Comparison of ENCODE assay signal across 19 cellular contexts in genomic region chr3:55452886-55453285, GRCh38. TPM values are rescaled to one million over a fixed set of nuclear protein-coding genes. Genes with fewer than 3 reads are reported as not detected.
DNase-seq lines count a peak whose midpoint lies in the region; ATAC-seq, FAIRE-seq and TF ChIP-seq lines count a peak whose summit lies in the region.
"Had no signal": no experiment of that assay in that cellular context is flagged by ENCODE, and none has a peak within 500 bp of the region (broad histone marks: within the 10 kb centered on the region; RNA-seq: fewer than 3 reads in every experiment).

No MANE protein-coding gene starts in this region.

- H3K9me3 ChIP-seq in right atrium auricular region (no peaks in the 10 kb centered on the region), right cardiac atrium (ENCODE audit: control insufficient read depth, low read length) (no peaks in the 10 kb centered on the region), H1 (ENCODE audit: insufficient read depth in 2 of 2, low read depth in 1 of 2, low read length in 1 of 2) (no peaks in the 10 kb centered on the region), trophoblast cell (ENCODE audit: insufficient read depth, low read depth, low read length) (no peaks in the 10 kb centered on the region)
- H3K9me3 ChIP-seq: HAP-1 had no signal

- TF ChIP-seq CTCF in right atrium auricular region (IDR thresholded peaks at IDR 0.05), result no peak
- no peak for TF ChIP-seq CTCF in H1 (IDR thresholded peaks at IDR 0.05; ENCODE audit: control extremely low read depth in 1 of 3, insufficient read depth in 1 of 3, low read depth in 1 of 3, low read length in 3 of 3)

- no peak overlapping the region for H3K14ac ChIP-seq in H1 (ENCODE audit: insufficient read length)
- H3K14ac ChIP-seq in trophoblast cell (ENCODE audit: low read length), result no peak overlapping the region

- no peak overlapping the region for H3K27ac ChIP-seq in right atrium auricular region
- no peak overlapping the region for H3K27ac ChIP-seq in right cardiac atrium (ENCODE audit: low read length)
- no peak overlapping the region for H3K27ac ChIP-seq in H1 (ENCODE audit: low read depth, low read length)
- no peak overlapping the region for H3K27ac ChIP-seq in trophoblast cell (ENCODE audit: low read depth, low read length)

- no peaks in the 10 kb centered on the region for H4K20me1 ChIP-seq in H1 (replicated peaks in 1 of 2; ENCODE audit: control insufficient read depth in 1 of 2, insufficient read depth in 2 of 2, low read length in 2 of 2)

- no peak overlapping the region for H4K91ac ChIP-seq in H1 (replicated peaks; ENCODE audit: insufficient read length, low read length)
- no peak overlapping the region for H4K91ac ChIP-seq in trophoblast cell (ENCODE audit: low read depth, low read length)

- H3K36me3 ChIP-seq in right atrium auricular region (no peaks in the 10 kb centered on the region), H1 (ENCODE audit: control insufficient read depth in 2 of 4, insufficient read depth in 4 of 4, low read length in 3 of 4) (no peaks in the 10 kb centered on the region), trophoblast cell (ENCODE audit: control insufficient read depth in 1 of 2, insufficient read depth in 2 of 2, low read length in 2 of 2) (no peaks in the 10 kb centered on the region)
- H3K36me3 ChIP-seq: HAP-1 had no signal

- no peak overlapping the region for H2BK5ac ChIP-seq in H1 (ENCODE audit: low read depth, low read length)
- no peak overlapping the region for H2BK5ac ChIP-seq in trophoblast cell (ENCODE audit: low read depth, low read length, poor library complexity)

- no peaks in the 10 kb centered on the region for H3K79me1 ChIP-seq in H1 (ENCODE audit: low read depth, low read length)
- H3K79me1 ChIP-seq in trophoblast cell (ENCODE audit: low read length), result no peaks in the 10 kb centered on the region

- no peak overlapping the region for H4K8ac ChIP-seq in H1 (ENCODE audit: extremely low read depth, insufficient read depth, low read length)
- H4K8ac ChIP-seq in trophoblast cell (ENCODE audit: low read depth, low read length), result no peak overlapping the region

- no peak overlapping the region for H4K12ac ChIP-seq in trophoblast cell (ENCODE audit: low read depth, low read length)

- no peak overlapping the region for H3K9ac ChIP-seq in H1 (replicated peaks in 1 of 4; ENCODE audit: extremely low read depth in 1 of 4, low read depth in 3 of 4, low read length in 3 of 4)
- H3K9ac ChIP-seq in trophoblast cell (ENCODE audit: low read length), result no peak overlapping the region

- no peak overlapping the region for H2BK20ac ChIP-seq in H1 (ENCODE audit: low read length)

- H4K5ac ChIP-seq in H1 (ENCODE audit: insufficient read length, low read depth, low read length), result no peak overlapping the region

- no peak overlapping the region for H3K56ac ChIP-seq in H1 (replicated peaks; ENCODE audit: insufficient read length, low read depth, low read length)

- TF ChIP-seq POLR2A in H1 (IDR thresholded peaks at IDR 0.05; ENCODE audit: control extremely low read depth in 1 of 2, low read depth in 2 of 2, low read length in 2 of 2), result no peak

- 0 out of 2 replicates have a peak overlapping the region, but pooled peaks have one; percentile 8 for H2AFZ ChIP-seq in H1 (ENCODE audit: low read length)
- H2AFZ ChIP-seq in trophoblast cell (ENCODE audit: insufficient read depth, low read length, poor library complexity), result no peak overlapping the region
- H2AFZ ChIP-seq: GM23338 had no signal

- CTCF ChIA-PET in H1 (lab: Charles Lee; ENCODE audit: partially characterized antibody), result interaction anchor here (0.6 to 2.2 kb wide), 3 partner anchors 11 to 48 kb away, joined by 3 to 4 read pairs (median 4); no protein-coding TSS in a partner anchor

- H3K4me2 ChIP-seq in H1 (ENCODE audit: insufficient read depth in 1 of 2, low read depth in 2 of 2, low read length in 2 of 2) (no peak overlapping the region), trophoblast cell (ENCODE audit: low read length) (no peak overlapping the region)
- H3K4me2 ChIP-seq: GM23338 had no signal

- no peak overlapping the region for H2BK15ac ChIP-seq in H1 (ENCODE audit: low read length)

- no peaks in the 10 kb centered on the region for H3K27me3 ChIP-seq in right atrium auricular region
- no peaks in the 10 kb centered on the region for H3K27me3 ChIP-seq in right cardiac atrium (ENCODE audit: control insufficient read depth, insufficient read depth)
- H3K27me3 ChIP-seq in H1 (replicated peaks in 1 of 4; ENCODE audit: control insufficient read depth in 3 of 4, extremely low read depth in 1 of 4, insufficient read depth in 3 of 4, low read length in 3 of 4), result no peaks in the 10 kb centered on the region
- H3K27me3 ChIP-seq in trophoblast cell (ENCODE audit: insufficient read depth, low read length), result no peaks in the 10 kb centered on the region

- no peak overlapping the region for H3K18ac ChIP-seq in H1 (ENCODE audit: extremely low read depth, low read length)
- no peak overlapping the region for H3K18ac ChIP-seq in trophoblast cell (ENCODE audit: low read length)

- H3K23ac ChIP-seq in H1 (ENCODE audit: insufficient read length) (no peak overlapping the region), trophoblast cell (ENCODE audit: low read length) (no peak overlapping the region)

- no peak for FAIRE-seq in H1 (lab: Jason Lieb, UNC)
- FAIRE-seq: GM12891, GM18507, H54 had no signal

- WGBS in right cardiac atrium, result 73% methylated on average over 2 of the region's 2 CpGs
- 91% methylated on average over 2 of the region's 2 CpGs; no CpG with 5 or more reads in 1 of the 2 experiments for WGBS in H1 (ENCODE audit: extremely low coverage in 1 of 2, insufficient coverage in 1 of 2, insufficient read length in 1 of 2, insufficient replicate concordance in 2 of 2, low coverage in 1 of 2, low lambda C conversion rate in 2 of 2, missing lambda C conversion rate in 1 of 2), 2 experiments
- no CpG with 5 or more reads among the region's 2 CpGs for WGBS in trophoblast cell (ENCODE audit: extremely low coverage, insufficient coverage, insufficient read length)

- no peak overlapping the region for H3K4me3 ChIP-seq in right atrium auricular region
- H3K4me3 ChIP-seq in right cardiac atrium (ENCODE audit: low read length), result no peak overlapping the region
- H3K4me3 ChIP-seq in H1 (ENCODE audit: extremely low read depth in 1 of 4, insufficient read depth in 2 of 4, low read depth in 3 of 4, low read length in 4 of 4), result no peak overlapping the region
- H3K4me3 ChIP-seq in trophoblast cell (ENCODE audit: low read depth, low read length), result peak overlapping the region; percentile 43
- H3K4me3 ChIP-seq: GM23338, HAP-1 had no signal

- DNase-seq in right atrium auricular region (ENCODE audit: low spot score) (peak; percentile 16), right cardiac atrium (no peak), H1 (ENCODE audit: low read depth in 1 of 2, low spot score in 2 of 2) (no peak), trophoblast cell (no peak), NCI-H510A treated with DMSO at 0.1 percent for 48 hours (lab: John Stamatoyannopoulos, UW) (no peak)
- DNase-seq: C1 segment of cervical spinal cord; Calu3; CD4-positive, alpha-beta memory T cell; COR-L47; DMS53; DMS79 treated with DMSO at 0.1 percent for 48 hours; GF-D8; HFFc6 had no signal

- no peaks in the 10 kb centered on the region for H3K23me2 ChIP-seq in H1 (ENCODE audit: low read depth, low read length)

- intact Hi-C loops in right cardiac atrium (cut with DNase I), result no loop called here

- POLR2A ChIA-PET in H1 (lab: Charles Lee; ENCODE audit: partially characterized antibody), result no interaction called here

- ATAC-seq in right cardiac atrium, result no peak
- ATAC-seq in HG03342 (IDR thresholded peaks at IDR 0.05; ENCODE audit: unreplicated experiment), result no peak
- ATAC-seq: GM23338 had no signal

- TF ChIP-seq EP300 in H1 (IDR thresholded peaks at IDR 0.05; ENCODE audit: borderline replicate concordance in 1 of 2, low read depth in 2 of 2, low read length in 2 of 2), result no peak

- no peak for TF ChIP-seq RAD21 in H1 (IDR thresholded peaks at IDR 0.05 in 1 of 2, conservative IDR thresholded peaks at IDR 0.05 in 1 of 2; ENCODE audit: low read depth in 2 of 2, low read length in 2 of 2)

- no peaks in the 10 kb centered on the region for H3K79me2 ChIP-seq in H1 (ENCODE audit: control insufficient read depth in 1 of 2, insufficient read depth in 2 of 2, low read length in 2 of 2)
- no peaks in the 10 kb centered on the region for H3K79me2 ChIP-seq in trophoblast cell (ENCODE audit: control insufficient read depth, insufficient read depth, low read length, poor library complexity)

- H3K4ac ChIP-seq in H1 (replicated peaks; ENCODE audit: insufficient read length, low read depth, low read length) (no peak overlapping the region), trophoblast cell (ENCODE audit: low read depth, low read length) (no peak overlapping the region)

- H2BK120ac ChIP-seq in H1 (replicated peaks; ENCODE audit: low read depth, low read length) (no peak overlapping the region), trophoblast cell (ENCODE audit: insufficient read depth, low read length, poor library complexity) (no peak overlapping the region)

- H3K4me1 ChIP-seq in right atrium auricular region, result no peaks in the 10 kb centered on the region
- H3K4me1 ChIP-seq in right cardiac atrium (ENCODE audit: control insufficient read depth, insufficient read depth, low read length), result no peaks in the 10 kb centered on the region
- no peaks in the 10 kb centered on the region for H3K4me1 ChIP-seq in H1 (replicated peaks in 1 of 4; ENCODE audit: control insufficient read depth in 3 of 4, insufficient read depth in 4 of 4, low read length in 3 of 4)
- H3K4me1 ChIP-seq in trophoblast cell (ENCODE audit: control insufficient read depth in 1 of 2, insufficient read depth in 2 of 2, low read length in 2 of 2), result no peaks in the 10 kb centered on the region

- no peak overlapping the region for H2BK12ac ChIP-seq in H1 (ENCODE audit: low read depth, low read length)
- H2BK12ac ChIP-seq in trophoblast cell (ENCODE audit: low read length), result no peak overlapping the region

- no peak overlapping the region for H2AK5ac ChIP-seq in H1 (ENCODE audit: low read depth, low read length)
- no peak overlapping the region for H2AK5ac ChIP-seq in trophoblast cell (ENCODE audit: low read length)

TF ChIP-seq in H1, 55 proteins besides CTCF, POLR2A, EP300 and RAD21 (continues in another document):
- TF ChIP-seq TBP (IDR thresholded peaks at IDR 0.05; ENCODE audit: low read depth, low read length), result no peak

RNA-seq across cellular contexts. Expression of gene WNT5A, which starts 34.2 kb away (rescaled TPM):
- total RNA-seq in right atrium auricular region (1 to 10 TPM; 2.8 to 8.0 TPM), right cardiac atrium (10 to 100 TPM in 3 of 4 donors, 1 to 10 TPM in 1; 3.6 to 13.0 (median 11.3) TPM)
- polyA plus RNA-seq in right cardiac atrium (2.6 TPM), H1 (2011; rRNA removed) (3.9 and 4.2 TPM in 2 replicates)
- total RNA-seq in H1 (2021; fragmentation: NEBNext Ultra II Directional; extraction: Animal tissue kit (Norgen Biotek cat#: 25700)), result 3.3 and 5.6 TPM in 2 replicates
- polyA plus RNA-seq in H1 (2011; cell fraction: cytosol; rRNA removed), result 2.8 TPM
- 8.1 TPM for polyA plus RNA-seq in H1 (2011; cell fraction: nucleus; rRNA removed)
- polyA plus RNA-seq in H1 (2012, experiment 1 of 2), result 2.7 to 4.3 TPM (median 3.2 TPM) in 4 replicates
- polyA plus RNA-seq in H1 (2012, experiment 2 of 2), result 0.49 TPM
- polyA plus RNA-seq in H1 (2013, experiment 1 of 2), result 2.2 TPM
- 2.2 TPM for polyA plus RNA-seq in H1 (2013, experiment 2 of 2)
- polyA minus RNA-seq in H1 (2011; rRNA and poly(A)+ RNA removed), result 6.5 and 13.0 TPM in 2 replicates
- 10.1 TPM for polyA minus RNA-seq in H1 (2011; cell fraction: cytosol; rRNA and poly(A)+ RNA removed)
- 12.2 TPM for polyA minus RNA-seq in H1 (2011; cell fraction: nucleus; rRNA and poly(A)+ RNA removed)
- 23.1 and 23.3 TPM in 2 replicates for polyA plus RNA-seq in trophoblast cell (2013)
- polyA plus RNA-seq: CD4-positive, alpha-beta memory T cell had no signal
